ENCODE assay signal across 37 cellular contexts in the genomic region with DNA sequence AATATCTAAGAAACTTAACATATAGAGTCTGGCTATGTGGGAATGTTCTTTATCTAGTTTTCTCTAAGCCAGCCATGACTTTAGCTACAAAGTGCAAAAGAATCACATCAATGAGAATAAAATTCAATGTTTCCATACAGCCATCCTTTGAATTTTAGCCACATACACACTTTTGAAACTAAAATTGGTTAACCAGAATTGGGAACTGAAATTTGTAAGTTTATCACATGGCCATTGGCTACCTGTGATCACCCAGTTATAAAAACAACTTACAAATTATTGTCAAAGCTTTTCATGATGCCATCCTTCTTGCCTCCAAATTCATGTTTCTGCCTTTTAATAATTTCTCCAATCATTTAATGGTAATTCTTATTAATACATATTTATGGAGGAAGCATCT. TPM values are rescaled to one million over a fixed set of nuclear protein-coding genes. Genes with fewer than 3 reads are reported as not detected.
"Had no signal": no experiment of that assay in that cellular context is flagged by ENCODE, and none has a peak within 500 bp of the region (broad histone marks: within the 10 kb centered on the region; RNA-seq: fewer than 3 reads in every experiment).

No MANE protein-coding gene starts in this region.

- H3K36me3 Mint-ChIP-seq: activated naive CD4-positive, alpha-beta T cell treated with anti-CD3 and anti-CD28 coated beads, Interleukin-2, amount 50 U/mL, for 72 hours; activated naive CD8-positive, alpha-beta T cell treated with anti-CD3 and anti-CD28 coated beads for 36 hours had no signal

- H3K27ac Mint-ChIP-seq: activated B cell treated with CpG ODN at 0.5 μM for 24 hours; activated CD4-positive, alpha-beta memory T cell treated with anti-CD3 and anti-CD28 coated beads, Interleukin-2, amount 10 ng/mL, durations not matched to agents 7 days and 5 days; activated CD4-positive, alpha-beta T cell treated with anti-CD3 and anti-CD28 coated beads, Interleukin-2, amount 10 ng/mL, durations not matched to agents 24 days and 14 days; activated CD8-positive, alpha-beta T cell treated with anti-CD3 and anti-CD28 coated beads, Interleukin-2, amount 10 ng/mL, durations not matched to agents 7 days and 5 days; activated naive CD4-positive, alpha-beta T cell treated with anti-CD3 and anti-CD28 coated beads for 36 hours; activated naive CD4-positive, alpha-beta T cell treated with anti-CD3 and anti-CD28 coated beads, Interleukin-2, amount 50 U/mL, for 72 hours; activated naive CD8-positive, alpha-beta T cell treated with anti-CD3 and anti-CD28 coated beads for 36 hours; activated T-cell treated with anti-CD3 and anti-CD28 coated beads, Interleukin-2, amount 50 U/mL, for 72 hours; activated T-helper 1 cell treated with anti-CD3 and anti-CD28 coated beads, Interleukin-12 subunit alpha, Interleukin-12 subunit beta, Interleukin-2, Interleukin-4 antibody, amounts not matched to agents 30 ng/mL and 10 ng/mL and 1 ng/mL, durations not matched to agents 14 hours and 24 hours and 36 hours; activated T-helper 17 cell treated with anti-CD3 and anti-CD28 coated beads, Interleukin-2, amount 50 U/mL, for 72 hours; brain; T-helper 1 cell treated with Interleukin-12 subunit alpha and Interleukin-12 subunit beta and Interleukin-4 antibody, amounts not matched to agents 30 μg/mL and 1 μg/mL, for 36 hours; T-helper 2 cell treated with Interferon-gamma antibody and Interleukin-4, amounts not matched to agents 5 μg/mL and 100 μg/mL, for 36 hours had no signal

- DNase-seq: activated B cell treated with CpG ODN at 0.5 μM for 24 hours; activated CD4-positive, alpha-beta memory T cell treated with anti-CD3 and anti-CD28 coated beads, Interleukin-2, amount 10 ng/mL, durations not matched to agents 7 days and 5 days; activated CD4-positive, alpha-beta T cell treated with anti-CD3 and anti-CD28 coated beads for 4 hours; activated CD4-positive, alpha-beta T cell treated with anti-CD3 and anti-CD28 coated beads, Interleukin-2, amount 10 ng/mL, durations not matched to agents 24 days and 14 days; activated CD4-positive, alpha-beta T cell treated with anti-CD3 and anti-CD28 coated beads, Interleukin-2, amount 50 U/mL, for 48 hours; activated CD4-positive, CD25-positive, alpha-beta regulatory T cell treated with anti-CD3 and anti-CD28 coated beads, Interleukin-2, amount 50 U/mL, for 72 hours; activated CD8-positive, alpha-beta memory T cell treated with anti-CD3 and anti-CD28 coated beads, Interleukin-2, amount 50 U/mL, for 4 hours; activated CD8-positive, alpha-beta T cell treated with anti-CD3 and anti-CD28 coated beads, Interleukin-2, amount 10 ng/mL, durations not matched to agents 7 days and 5 days; activated effector memory CD4-positive, alpha-beta T cell treated with anti-CD3 and anti-CD28 coated beads, Interleukin-2, amount 50 U/mL, for 16 hours; activated gamma-delta T cell treated with Interleukin-2 at 50 U/mL for 16 hours; activated naive CD4-positive, alpha-beta T cell; activated naive CD4-positive, alpha-beta T cell treated with anti-CD3 and anti-CD28 coated beads for 36 hours; activated naive CD4-positive, alpha-beta T cell treated with anti-CD3 and anti-CD28 coated beads, Interleukin-2, amount 50 U/mL, for 16 hours; activated naive CD8-positive, alpha-beta T cell treated with anti-CD3 and anti-CD28 coated beads for 36 hours; activated T-cell treated with anti-CD3 and anti-CD28 coated beads for 4 hours; activated T-cell treated with anti-CD3 and anti-CD28 coated beads, Interleukin-2, amount 50 U/mL, for 1 hour; activated T-cell treated with anti-CD3 and anti-CD28 coated beads, Interleukin-2, amount 50 U/mL, for 4 hours; activated T-cell treated with anti-CD3 and anti-CD28 coated beads, Interleukin-2, amount 50 U/mL, for 72 hours; adrenal gland; amniotic stem cell; aorta; caudate nucleus; cerebellar nuclear complex; T-helper 2 cell; T-helper 9 cell had no signal

- H3K9me3 Mint-ChIP-seq: activated CD4-positive, alpha-beta memory T cell treated with anti-CD3 and anti-CD28 coated beads, Interleukin-2, amount 10 ng/mL, durations not matched to agents 7 days and 5 days; activated CD4-positive, alpha-beta T cell treated with anti-CD3 and anti-CD28 coated beads, Interleukin-2, amount 10 ng/mL, durations not matched to agents 24 days and 14 days; activated naive CD4-positive, alpha-beta T cell treated with anti-CD3 and anti-CD28 coated beads for 36 hours; activated naive CD4-positive, alpha-beta T cell treated with anti-CD3 and anti-CD28 coated beads, Interleukin-2, amount 50 U/mL, for 72 hours; activated naive CD8-positive, alpha-beta T cell treated with anti-CD3 and anti-CD28 coated beads for 36 hours; activated T-cell treated with anti-CD3 and anti-CD28 coated beads, Interleukin-2, amount 50 U/mL, for 4 hours; activated T-cell treated with anti-CD3 and anti-CD28 coated beads, Interleukin-2, amount 50 U/mL, for 72 hours; activated T-helper 1 cell treated with anti-CD3 and anti-CD28 coated beads, Interleukin-12 subunit alpha, Interleukin-12 subunit beta, Interleukin-2, Interleukin-4 antibody, amounts not matched to agents 30 ng/mL and 10 ng/mL and 1 ng/mL, durations not matched to agents 14 hours and 24 hours and 36 hours; activated T-helper 17 cell treated with anti-CD3 and anti-CD28 coated beads, Interleukin-2, amount 50 U/mL, for 72 hours; brain; central memory CD8-positive, alpha-beta T cell; T-helper 1 cell treated with Interleukin-12 subunit alpha and Interleukin-12 subunit beta and Interleukin-4 antibody, amounts not matched to agents 30 μg/mL and 1 μg/mL, for 36 hours; T-helper 2 cell treated with Interferon-gamma antibody and Interleukin-4, amounts not matched to agents 5 μg/mL and 100 μg/mL, for 36 hours had no signal

- FAIRE-seq: bronchial epithelial cell, TTC549 had no signal

- ATAC-seq: activated CD8-positive, alpha-beta T cell treated with anti-CD3 and anti-CD28 coated beads, Interleukin-2, amount 10 ng/mL, durations not matched to agents 7 days and 5 days; activated naive CD4-positive, alpha-beta T cell treated with anti-CD3 and anti-CD28 coated beads, Interleukin-2, amount 50 U/mL, for 72 hours; activated T-cell treated with anti-CD3 and anti-CD28 coated beads, Interleukin-2, amount 50 U/mL, for 4 hours; activated T-cell treated with anti-CD3 and anti-CD28 coated beads, Interleukin-2, amount 50 U/mL, for 72 hours; activated T-helper 17 cell treated with anti-CD3 and anti-CD28 coated beads, Interleukin-2, amount 50 U/mL, for 72 hours had no signal

- H3K4me1 Mint-ChIP-seq: activated B cell treated with CpG ODN at 0.5 μM for 24 hours; activated CD4-positive, alpha-beta memory T cell treated with anti-CD3 and anti-CD28 coated beads, Interleukin-2, amount 10 ng/mL, durations not matched to agents 7 days and 5 days; activated CD4-positive, alpha-beta T cell treated with anti-CD3 and anti-CD28 coated beads, Interleukin-2, amount 10 ng/mL, durations not matched to agents 24 days and 14 days; activated naive CD8-positive, alpha-beta T cell treated with anti-CD3 and anti-CD28 coated beads for 36 hours; activated T-helper 17 cell treated with anti-CD3 and anti-CD28 coated beads, Interleukin-2, amount 50 U/mL, for 72 hours; brain; central memory CD8-positive, alpha-beta T cell had no signal

- H3K27me3 ChIP-seq: cardiac muscle cell had no signal

- H3K9me3 ChIP-seq: adrenal gland had no signal

- H3K36me3 ChIP-seq: adrenal gland, cardiac muscle cell had no signal

- H3K27me3 Mint-ChIP-seq: activated naive CD8-positive, alpha-beta T cell treated with anti-CD3 and anti-CD28 coated beads for 36 hours; brain had no signal

- H3K27ac ChIP-seq: adrenal gland, cardiac muscle cell, coronary artery, VCaP had no signal

- H3K4me1 ChIP-seq: adrenal gland had no signal

- H3K4me3 ChIP-seq: adrenal gland, cardiac muscle cell, coronary artery had no signal

- H3K4me3 Mint-ChIP-seq: activated B cell treated with CpG ODN at 0.5 μM for 24 hours; activated CD4-positive, alpha-beta memory T cell treated with anti-CD3 and anti-CD28 coated beads, Interleukin-2, amount 10 ng/mL, durations not matched to agents 7 days and 5 days; activated CD4-positive, alpha-beta T cell treated with anti-CD3 and anti-CD28 coated beads, Interleukin-2, amount 10 ng/mL, durations not matched to agents 24 days and 14 days; activated CD8-positive, alpha-beta T cell treated with anti-CD3 and anti-CD28 coated beads, Interleukin-2, amount 10 ng/mL, durations not matched to agents 7 days and 5 days; activated naive CD4-positive, alpha-beta T cell treated with anti-CD3 and anti-CD28 coated beads for 36 hours; activated naive CD8-positive, alpha-beta T cell treated with anti-CD3 and anti-CD28 coated beads for 36 hours; activated T-cell treated with anti-CD3 and anti-CD28 coated beads, Interleukin-2, amount 50 U/mL, for 4 hours; activated T-cell treated with anti-CD3 and anti-CD28 coated beads, Interleukin-2, amount 50 U/mL, for 72 hours; activated T-helper 1 cell treated with anti-CD3 and anti-CD28 coated beads, Interleukin-12 subunit alpha, Interleukin-12 subunit beta, Interleukin-2, Interleukin-4 antibody, amounts not matched to agents 30 ng/mL and 10 ng/mL and 1 ng/mL, durations not matched to agents 14 hours and 24 hours and 36 hours; activated T-helper 17 cell treated with anti-CD3 and anti-CD28 coated beads, Interleukin-2, amount 50 U/mL, for 72 hours; brain; central memory CD8-positive, alpha-beta T cell; T-helper 1 cell treated with Interleukin-12 subunit alpha and Interleukin-12 subunit beta and Interleukin-4 antibody, amounts not matched to agents 30 μg/mL and 1 μg/mL, for 36 hours; T-helper 2 cell treated with Interferon-gamma antibody and Interleukin-4, amounts not matched to agents 5 μg/mL and 100 μg/mL, for 36 hours had no signal

RNA-seq across cellular contexts. Expression of a gene that starts 49.9 kb away (rescaled TPM):
- total RNA-seq: activated B cell treated with CpG ODN at 0.5 μM for 24 hours had no signal
